In genomic region chr7:77558598-77558997, GRCh38 we compare ENCODE assay signal across 21 cellular contexts.
"Had no signal": no experiment of that assay in that cellular context is flagged by ENCODE, and none has a peak within 500 bp of the region (broad histone marks: within the 10 kb centered on the region; RNA-seq: fewer than 3 reads in every experiment).

No MANE protein-coding gene starts in this region.

- H3K9me3 ChIP-seq: sigmoid colon, transverse colon, vagina had no signal

- ATAC-seq: activated CD4-positive, CD25-positive, alpha-beta regulatory T cell treated with anti-CD3 and anti-CD28 coated beads, Interleukin-2, amount 50 U/mL, for 24 hours; activated CD8-positive, alpha-beta T cell treated with anti-CD3 and anti-CD28 coated beads for 36 hours; stimulated activated naive B cell treated with anti-CD40 and anti-IgM and Interleukin-4, amounts not matched to agents 10 μg/mL and 1 μg/mL and 100 μg/mL, for 72 hours; T-helper 17 cell had no signal

- H3K4me3 ChIP-seq: left ventricle myocardium inferior, sigmoid colon, smooth muscle cell, transverse colon, vagina had no signal

- DNase-seq: activated CD4-positive, alpha-beta T cell treated with anti-CD3 and anti-CD28 coated beads, Interleukin-2, amount 10 ng/mL, durations not matched to agents 7 days and 5 days; activated CD8-positive, alpha-beta T cell treated with anti-CD3 and anti-CD28 coated beads for 36 hours; activated gamma-delta T cell treated with Interleukin-2 at 50 U/mL for 16 hours; aorta; brain microvascular endothelial cell; central memory CD4-positive, alpha-beta T cell; effector memory CD4-positive, alpha-beta T cell; foreskin melanocyte; left ventricle myocardium inferior; midbrain; retina; sigmoid colon; stimulated activated CD4-positive, alpha-beta T cell treated with anti-CD3 and anti-CD28 coated beads, Interleukin-15, amount 100 ng/mL, for 24 hours; stimulated activated naive B cell treated with anti-CD40 and anti-IgM and Interleukin-4, amounts not matched to agents 10 μg/mL and 1 μg/mL and 100 μg/mL, for 72 hours; T-helper 17 cell; transverse colon had no signal

- H3K27ac ChIP-seq: brain microvascular endothelial cell, left ventricle myocardium inferior, sigmoid colon, transverse colon, vagina had no signal

- H3K4me2 ChIP-seq: smooth muscle cell had no signal

- H3K27me3 Mint-ChIP-seq: activated CD4-positive, alpha-beta T cell treated with anti-CD3 and anti-CD28 coated beads, Interleukin-2, amount 10 ng/mL, durations not matched to agents 7 days and 5 days; activated CD8-positive, alpha-beta T cell treated with anti-CD3 and anti-CD28 coated beads for 36 hours; activated naive CD4-positive, alpha-beta T cell treated with anti-CD3 and anti-CD28 coated beads, Interleukin-2, amount 50 U/mL, for 24 hours; progenitor cell of endocrine pancreas; stimulated activated naive B cell treated with anti-CD40 and anti-IgM and Interleukin-4, amounts not matched to agents 10 μg/mL and 1 μg/mL and 100 μg/mL, for 72 hours; T-helper 17 cell had no signal

- H3K36me3 ChIP-seq: sigmoid colon, transverse colon, vagina had no signal

- H3K27ac Mint-ChIP-seq: activated CD4-positive, alpha-beta T cell treated with anti-CD3 and anti-CD28 coated beads, Interleukin-2, amount 10 ng/mL, durations not matched to agents 7 days and 5 days; activated CD8-positive, alpha-beta T cell treated with anti-CD3 and anti-CD28 coated beads for 36 hours; activated naive CD4-positive, alpha-beta T cell treated with anti-CD3 and anti-CD28 coated beads, Interleukin-2, amount 50 U/mL, for 24 hours; progenitor cell of endocrine pancreas; stimulated activated naive B cell treated with anti-CD40 and anti-IgM and Interleukin-4, amounts not matched to agents 10 μg/mL and 1 μg/mL and 100 μg/mL, for 72 hours; T-helper 17 cell had no signal

- H3K9me3 Mint-ChIP-seq: activated CD4-positive, alpha-beta T cell treated with anti-CD3 and anti-CD28 coated beads, Interleukin-2, amount 10 ng/mL, durations not matched to agents 7 days and 5 days; activated CD8-positive, alpha-beta T cell treated with anti-CD3 and anti-CD28 coated beads for 36 hours; activated naive CD4-positive, alpha-beta T cell treated with anti-CD3 and anti-CD28 coated beads, Interleukin-2, amount 50 U/mL, for 24 hours had no signal

- H3K27me3 ChIP-seq: brain microvascular endothelial cell, sigmoid colon, transverse colon, vagina had no signal

- H3K4me3 Mint-ChIP-seq: activated CD4-positive, alpha-beta T cell treated with anti-CD3 and anti-CD28 coated beads, Interleukin-2, amount 10 ng/mL, durations not matched to agents 7 days and 5 days; activated CD8-positive, alpha-beta T cell treated with anti-CD3 and anti-CD28 coated beads for 36 hours; activated naive CD4-positive, alpha-beta T cell treated with anti-CD3 and anti-CD28 coated beads, Interleukin-2, amount 50 U/mL, for 24 hours; stimulated activated naive B cell treated with anti-CD40 and anti-IgM and Interleukin-4, amounts not matched to agents 10 μg/mL and 1 μg/mL and 100 μg/mL, for 72 hours; T-helper 17 cell had no signal
